In genomic region chr17:42025191-42025579, GRCh38 we compare ENCODE assay signal across 8 cellular contexts. TPM values are rescaled to one million over a fixed set of nuclear protein-coding genes. Genes with fewer than 3 reads are reported as not detected.
DNase-seq lines count a peak whose midpoint lies in the region; ATAC-seq and TF ChIP-seq lines count a peak whose summit lies in the region.

No MANE protein-coding gene starts in this region.

- H3K36me3 ChIP-seq in heart left ventricle (peaks cover 0 to 32% (median 30%) of the 10 kb centered on the region in 9 donors), sigmoid colon (peaks cover 13 to 33% (median 21%) of the 10 kb centered on the region in 4 donors)

- TF ChIP-seq EP300 in sigmoid colon (IDR thresholded peaks at IDR 0.05), result no peak

- peak; percentile 14 for ATAC-seq in GM19452 (IDR thresholded peaks at IDR 0.05; ENCODE audit: unreplicated experiment)
- ATAC-seq in heart left ventricle, result peak in 2 of 4 donors; percentile 1 to 9

- CTCF ChIA-PET in RWPE1 (lab: Yijun Ruan, JAX), result interaction anchor here (0.5 to 2.5 kb wide), 12 partner anchors 10 to 93 kb away, joined by 3 to 19 read pairs (median 4); partner anchors contain the start of gene DHX58

- intact Hi-C loops in heart left ventricle (cut with DNase I) (loop anchor here (1.0 to 10.0 kb wide), 10 partner anchors 42 to 290 kb away; partner anchors contain the start of gene DHX58 (in 1 of the 10)), sigmoid colon (cut with DNase I) (loop anchor here (2.0 to 5.0 kb wide), 2 partner anchors 42 to 92 kb away; no protein-coding TSS in a partner anchor)

- peak; percentile 27 for TF ChIP-seq CTCF in RWPE1 (conservative IDR thresholded peaks at IDR 0.05; ENCODE audit: low read depth)
- peak in 1 of 12 donors; percentile 11 for TF ChIP-seq CTCF in heart left ventricle (IDR thresholded peaks at IDR 0.05)
- no peak for TF ChIP-seq CTCF in sigmoid colon (IDR thresholded peaks at IDR 0.05)

- 63 to 71% (median 70%) methylated on average over 8 of the region's 8 CpGs for WGBS in heart left ventricle, 4 donors
- 49 to 69% methylated on average over 8 of the region's 8 CpGs for WGBS in sigmoid colon, 2 donors

- TF ChIP-seq POLR2A in heart left ventricle (IDR thresholded peaks at IDR 0.05) (no peak), sigmoid colon (IDR thresholded peaks at IDR 0.05) (no peak)

- POLR2A ChIA-PET in RWPE1 (lab: Yijun Ruan, JAX; ENCODE audit: low non-redundant PET), result interaction anchor here (0.5 kb wide), 1 partner anchor 84 kb away, joined by 3 read pairs; no protein-coding TSS in a partner anchor

- no peak for DNase-seq in RWPE1 (ENCODE audit: low spot score)
- no peak for DNase-seq in heart left ventricle
- DNase-seq in sigmoid colon, result no peak
- no peak for DNase-seq in ecto neural progenitor cell (ENCODE audit: low spot score)
- DNase-seq in stimulated activated naive CD4-positive, alpha-beta T cell treated with Interleukin-2 at 50 U/mL for 16 hours (lab: John Stamatoyannopoulos, UW), result no peak
- no peak for DNase-seq in NCI-H1105 (lab: John Stamatoyannopoulos, UW)
- DNase-seq in middle frontal gyrus (ENCODE audit: extremely low spot score, low spot score), result no peak

- peak overlapping the region; percentile 64 for H3K27ac ChIP-seq in RWPE1
- H3K27ac ChIP-seq in heart left ventricle, result peak overlapping the region in 11 of 12 donors; percentile 47 to 88 (median 69)
- H3K27ac ChIP-seq in sigmoid colon, result peak overlapping the region; percentile 41 to 62 (median 52)

- no peak overlapping the region for H3K4me3 ChIP-seq in heart left ventricle
- H3K4me3 ChIP-seq in sigmoid colon, result no peak overlapping the region

- no peaks in the 10 kb centered on the region for H3K9me3 ChIP-seq in heart left ventricle
- H3K9me3 ChIP-seq in sigmoid colon, result no peaks in the 10 kb centered on the region

- H3K4me1 ChIP-seq in heart left ventricle (peaks cover 0 to 54% (median 27%) of the 10 kb centered on the region in 12 donors), sigmoid colon (peaks cover 0 to 29% (median 19%) of the 10 kb centered on the region in 4 donors)

- H3K27me3 ChIP-seq in heart left ventricle (peaks cover 0 to 9% (median 0%) of the 10 kb centered on the region in 9 donors), sigmoid colon (peaks cover 0 to 36% (median 19%) of the 10 kb centered on the region in 3 donors)

RNA-seq across cellular contexts. Expression of gene NKIRAS2, which starts 5.3 kb away (rescaled TPM):
- total RNA-seq in heart left ventricle (10 to 100 TPM; 50.6 to 78.9 (median 52.8) TPM), sigmoid colon (10 to 100 TPM; 28.5 to 35.4 (median 30.8) TPM)
- polyA plus RNA-seq in heart left ventricle (10 to 100 TPM; 66.7 to 73.0 TPM), sigmoid colon (10 to 100 TPM; 32.6 to 34.8 (median 34.2) TPM)

RNA-seq across cellular contexts. Expression of gene DNAJC7, which starts 7.9 kb away (rescaled TPM):
- total RNA-seq in heart left ventricle (10 to 100 TPM; 42.5 to 96.5 (median 70.5) TPM), sigmoid colon (10 to 100 TPM; 46.7 to 57.1 (median 49.6) TPM)
- polyA plus RNA-seq in heart left ventricle (100 to 1,000 TPM in 1 of 2 donors, 10 to 100 TPM in 1; 83.5 to 103 TPM), sigmoid colon (10 to 100 TPM; 90.1 to 91.6 (median 90.1) TPM)

RNA-seq across cellular contexts. Expression of gene C17orf113, which starts 25.2 kb away (rescaled TPM):
- 1 to 10 TPM in 2 of 9 donors, under 1 TPM in 7; 0.28 to 1.2 (median 0.72) TPM for total RNA-seq in heart left ventricle
- under 1 TPM; 0.24 to 0.72 TPM for polyA plus RNA-seq in heart left ventricle
- total RNA-seq in sigmoid colon, result under 1 TPM; 0.27 to 0.71 (median 0.39) TPM
- under 1 TPM; 0.23 to 0.66 (median 0.60) TPM for polyA plus RNA-seq in sigmoid colon

RNA-seq across cellular contexts. Expression of gene CNP, which starts 58.6 kb away (rescaled TPM):
- total RNA-seq in heart left ventricle, result 10 to 100 TPM; 23.3 to 49.1 (median 27.5) TPM
- 10 to 100 TPM; 19.3 to 31.6 TPM for polyA plus RNA-seq in heart left ventricle
- total RNA-seq in sigmoid colon, result 10 to 100 TPM; 52.0 to 71.3 (median 65.2) TPM
- 10 to 100 TPM; 24.0 to 48.0 (median 25.2) TPM for polyA plus RNA-seq in sigmoid colon
